In the genomic region with DNA sequence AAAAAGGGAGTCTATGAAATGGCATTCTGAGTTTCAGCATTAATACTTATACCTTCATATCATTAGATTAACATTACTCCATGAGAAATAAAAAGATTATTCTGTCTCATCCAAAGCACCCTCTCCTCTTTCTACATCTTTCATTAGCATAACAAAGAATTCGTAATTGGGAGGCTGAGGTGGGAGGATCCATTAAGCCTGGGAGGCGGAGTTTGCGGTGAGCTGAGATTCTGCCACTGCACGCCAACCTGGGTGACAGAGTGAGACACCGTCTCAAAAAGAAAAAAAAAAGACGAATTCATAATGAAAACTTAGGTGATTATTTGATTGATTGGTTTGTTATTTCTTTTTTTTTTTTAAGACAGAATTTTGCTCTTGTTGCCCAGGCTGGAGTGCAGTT, we compare ENCODE assay signal across 10 cellular contexts. TPM values are rescaled to one million over a fixed set of nuclear protein-coding genes. Genes with fewer than 3 reads are reported as not detected.
DNase-seq lines count a peak whose midpoint lies in the region; ATAC-seq, FAIRE-seq and TF ChIP-seq lines count a peak whose summit lies in the region.
"Had no signal": no experiment of that assay in that cellular context is flagged by ENCODE, and none has a peak within 500 bp of the region (broad histone marks: within the 10 kb centered on the region; RNA-seq: fewer than 3 reads in every experiment).

No MANE protein-coding gene starts in this region.

- H3K9me3 ChIP-seq in Loucy (ENCODE audit: insufficient read depth, low read depth, low read length) (no peaks in the 10 kb centered on the region), astrocyte (ENCODE audit: insufficient read depth, low read depth, low read length) (no peaks in the 10 kb centered on the region)

- peaks cover 20% of the 10 kb centered on the region for H4K20me1 ChIP-seq in Loucy (ENCODE audit: insufficient read depth, low read length, poor library complexity, severe bottlenecking)
- peaks cover 15% of the 10 kb centered on the region for H4K20me1 ChIP-seq in astrocyte (ENCODE audit: insufficient read depth, low read length)

- H3K4me1 Mint-ChIP-seq in astrocyte (ENCODE audit: low read depth, unreplicated experiment): peaks cover 11% of the 10 kb centered on the region
- peaks cover 18 to 31% of the 10 kb centered on the region in 2 donors for H3K4me1 Mint-ChIP-seq in natural killer cell treated with Interleukin-12 subunit alpha and Interleukin-12 subunit beta and Interleukin-15 and Interleukin-18, amount 100 ng/mL, for 72 hours (ENCODE audit: low read depth in 2 of 2)

- peak overlapping the region; percentile 90 for H3K27ac ChIP-seq in astrocyte (ENCODE audit: low read depth, low read length)

- ATAC-seq in natural killer cell treated with Interleukin-12 subunit alpha and Interleukin-12 subunit beta and Interleukin-15 and Interleukin-18, amount 100 ng/mL, for 72 hours: no peak
- no peak for ATAC-seq in GM18861 (IDR thresholded peaks at IDR 0.05; ENCODE audit: unreplicated experiment)

- peak overlapping the region; percentile 84 for H3K9ac ChIP-seq in Loucy (ENCODE audit: low read depth, low read length, poor library complexity, severe bottlenecking)
- H3K9ac ChIP-seq in astrocyte (ENCODE audit: low read length): no peak overlapping the region

- H3K4me1 ChIP-seq in Loucy (ENCODE audit: insufficient read depth, low read length, poor library complexity, severe bottlenecking): peaks cover 25% of the 10 kb centered on the region
- peaks cover 12% of the 10 kb centered on the region for H3K4me1 ChIP-seq in astrocyte (ENCODE audit: insufficient read depth, low read length)

- peak overlapping the region; percentile 89 for H3K4me3 ChIP-seq in Loucy (ENCODE audit: low read length, poor library complexity, severe bottlenecking)
- no peak overlapping the region for H3K4me3 ChIP-seq in astrocyte (ENCODE audit: insufficient read depth, low read depth, low read length)
- H3K4me3 ChIP-seq: lung had no signal

- peaks cover 4% of the 10 kb centered on the region for H3K27me3 ChIP-seq in Loucy (ENCODE audit: insufficient read depth, low read length, poor library complexity, severe bottlenecking)
- no peaks in the 10 kb centered on the region for H3K27me3 ChIP-seq in astrocyte (ENCODE audit: insufficient read depth, low read length)

- H3K36me3 ChIP-seq in Loucy (ENCODE audit: insufficient read depth, low read length) (no peaks in the 10 kb centered on the region), astrocyte (ENCODE audit: insufficient read depth, low read length) (no peaks in the 10 kb centered on the region)

- H3K4me3 Mint-ChIP-seq in astrocyte (ENCODE audit: unreplicated experiment): no peak overlapping the region
- peak overlapping the region; percentile 98 for H3K4me3 Mint-ChIP-seq in natural killer cell treated with Interleukin-12 subunit alpha and Interleukin-12 subunit beta and Interleukin-15 and Interleukin-18, amount 100 ng/mL, for 72 hours

- no peaks in the 10 kb centered on the region for H3K9me2 ChIP-seq in Loucy (replicated peaks; ENCODE audit: low read depth, low read length)

- peaks cover 15% of the 10 kb centered on the region for H3F3A ChIP-seq in Loucy (ENCODE audit: low read depth)

- DNase-seq in NCI-H146 treated with DMSO at 0.1 percent for 48 hours (lab: John Stamatoyannopoulos, UW; ENCODE audit: unreplicated experiment) (peak; percentile 2), NCI-H146 (lab: John Stamatoyannopoulos, UW) (no peak), astrocyte (ENCODE audit: low read depth) (no peak), amniotic stem cell (lab: John Stamatoyannopoulos, UW) (no peak), NOMO-1 treated with dmso at 0.1 percent for 144 hours (lab: John Stamatoyannopoulos, UW; ENCODE audit: unreplicated experiment) (no peak)
- DNase-seq in natural killer cell treated with Interleukin-12 subunit alpha and Interleukin-12 subunit beta and Interleukin-15 and Interleukin-18, amount 100 ng/mL, for 72 hours (ENCODE audit: low spot score): no peak
- DNase-seq: activated naive CD4-positive, alpha-beta T cell treated with anti-CD3 and anti-CD28 coated beads, Interleukin-2, amount 50 U/mL, for 16 hours had no signal

- H3K27ac Mint-ChIP-seq in astrocyte (ENCODE audit: unreplicated experiment): no peak overlapping the region
- peak overlapping the region; percentile 92 to 95 for H3K27ac Mint-ChIP-seq in natural killer cell treated with Interleukin-12 subunit alpha and Interleukin-12 subunit beta and Interleukin-15 and Interleukin-18, amount 100 ng/mL, for 72 hours

- H3K79me2 ChIP-seq in Loucy (ENCODE audit: insufficient read depth, low read length) (peaks cover 23% of the 10 kb centered on the region), astrocyte (ENCODE audit: insufficient read depth, low read length) (peaks cover 30% of the 10 kb centered on the region)

- no peaks in the 10 kb centered on the region for H3K9me3 Mint-ChIP-seq in astrocyte (ENCODE audit: unreplicated experiment)
- H3K9me3 Mint-ChIP-seq in natural killer cell treated with Interleukin-12 subunit alpha and Interleukin-12 subunit beta and Interleukin-15 and Interleukin-18, amount 100 ng/mL, for 72 hours: no peaks in the 10 kb centered on the region

- H2AFZ ChIP-seq in Loucy (ENCODE audit: low read length): peak overlapping the region; percentile 94; the same call in 1 of the 2 replicates
- no peak overlapping the region for H2AFZ ChIP-seq in astrocyte (ENCODE audit: low read depth, low read length)

- TF ChIP-seq CTCF in Loucy (conservative IDR thresholded peaks at IDR 0.05; ENCODE audit: low read length) (no peak), astrocyte (IDR thresholded peaks at IDR 0.05; ENCODE audit: insufficient read depth, low read depth, low read length) (no peak)

- H3K4me2 ChIP-seq in Loucy (ENCODE audit: low read depth, low read length, poor library complexity, severe bottlenecking) (peak overlapping the region; percentile 97), astrocyte (ENCODE audit: low read length) (peak overlapping the region; percentile 96)

- no peaks in the 10 kb centered on the region for H3K27me3 Mint-ChIP-seq in astrocyte (ENCODE audit: low read depth, unreplicated experiment)
- H3K27me3 Mint-ChIP-seq in natural killer cell treated with Interleukin-12 subunit alpha and Interleukin-12 subunit beta and Interleukin-15 and Interleukin-18, amount 100 ng/mL, for 72 hours: no peaks in the 10 kb centered on the region

- H3K36me3 Mint-ChIP-seq in astrocyte (ENCODE audit: low read depth, unreplicated experiment): no peaks in the 10 kb centered on the region
- peaks cover 5% of the 10 kb centered on the region for H3K36me3 Mint-ChIP-seq in natural killer cell treated with Interleukin-12 subunit alpha and Interleukin-12 subunit beta and Interleukin-15 and Interleukin-18, amount 100 ng/mL, for 72 hours

- no peak for FAIRE-seq in astrocyte (lab: Jason Lieb, UNC)

RNA-seq across cellular contexts. Expression of a gene that starts 1.8 kb away (rescaled TPM):
- total RNA-seq in astrocyte: 53.0 and 64.2 TPM in 2 replicates
- total RNA-seq in natural killer cell treated with Interleukin-12 subunit alpha and Interleukin-12 subunit beta and Interleukin-15 and Interleukin-18, amount 100 ng/mL, for 72 hours: 10 to 100 TPM; 66.9 to 82.1 TPM
